8 cellular contexts compared by ENCODE assay signal in genomic region chr1:91885716-91886506, GRCh38. TPM values are rescaled to one million over a fixed set of nuclear protein-coding genes. Genes with fewer than 3 reads are reported as not detected.
DNase-seq lines count a peak whose midpoint lies in the region; ATAC-seq and TF ChIP-seq lines count a peak whose summit lies in the region.

Gene TGFBR3, minus strand, starts transcription at chr1:91886151. Its CDS starts 24,620 bp downstream, at chr1:91861531.

- H3K4me3 ChIP-seq in CD4-positive, CD25-positive, alpha-beta regulatory T cell (ENCODE audit: low read depth, low read length) = peak within 1 kb of the TSS; percentile 80
- H3K4me3 ChIP-seq in OCI-LY3 (ENCODE audit: low read length) (peak within 1 kb of the TSS; percentile 87), esophagus (ENCODE audit: low read depth in 1 of 2, low read length in 2 of 2) (peak within 1 kb of the TSS; percentile 72 to 98), muscle layer of colon (ENCODE audit: low read depth in 1 of 2, low read length in 2 of 2) (peak within 1 kb of the TSS; percentile 80 to 86)

- no peaks in the 10 kb centered on the region for H3K9me3 Mint-ChIP-seq in CD4-positive, CD25-positive, alpha-beta regulatory T cell
- H3K9me3 Mint-ChIP-seq in activated T-cell treated with anti-CD3 and anti-CD28 coated beads, Interleukin-2, amount 50 U/mL, for 4 hours = no peaks in the 10 kb centered on the region

- peak within 1 kb of the TSS; percentile 90 to 96 (median 91) for H3K27ac Mint-ChIP-seq in CD4-positive, CD25-positive, alpha-beta regulatory T cell

- 0 to 1% methylated on average over 52 to 92 of the region's 92 CpGs for whole genome bisulfite sequencing in esophagus, 2 donors

- H3K9ac ChIP-seq in OCI-LY3 (ENCODE audit: low read length) (peak within 1 kb of the TSS; percentile 61), muscle layer of colon (ENCODE audit: low read length) (peak within 1 kb of the TSS; percentile 82)

- H3K27me3 ChIP-seq in CD4-positive, CD25-positive, alpha-beta regulatory T cell (ENCODE audit: control insufficient read depth, insufficient read depth, low read length) = no peaks in the 10 kb centered on the region
- peaks cover 16% of the 10 kb centered on the region for H3K27me3 ChIP-seq in OCI-LY3 (ENCODE audit: low read depth, low read length)
- H3K27me3 ChIP-seq in esophagus (ENCODE audit: control insufficient read depth in 1 of 2, insufficient read depth in 2 of 2, low read length in 2 of 2) = no peaks in the 10 kb centered on the region
- no peaks in the 10 kb centered on the region for H3K27me3 ChIP-seq in muscle layer of colon (ENCODE audit: control insufficient read depth in 1 of 2, insufficient read depth in 2 of 2, low read length in 2 of 2)

- H2AFZ ChIP-seq in OCI-LY3 (ENCODE audit: low read depth, low read length) = peak within 1 kb of the TSS; percentile 84

- ATAC-seq in CD4-positive, CD25-positive, alpha-beta regulatory T cell (ENCODE audit: low read depth in 2 of 2) = peak; percentile 68 to 71
- ATAC-seq in GM19438 (IDR thresholded peaks at IDR 0.05; ENCODE audit: low read depth, unreplicated experiment) (peak; percentile 69), HG03575 (IDR thresholded peaks at IDR 0.05; ENCODE audit: extremely low read depth, insufficient number of reproducible peaks, low FRiP score, unreplicated experiment) (peak; percentile 40)
- ATAC-seq in activated T-cell treated with anti-CD3 and anti-CD28 coated beads, Interleukin-2, amount 50 U/mL, for 4 hours = peak; percentile 82

- H3K4me1 ChIP-seq in CD4-positive, CD25-positive, alpha-beta regulatory T cell (ENCODE audit: control insufficient read depth, insufficient read depth, low read length, poor library complexity, severe bottlenecking) = peaks cover 33% of the 10 kb centered on the region
- H3K4me1 ChIP-seq in OCI-LY3 (ENCODE audit: low read length) (peaks cover 11% of the 10 kb centered on the region), esophagus (ENCODE audit: control insufficient read depth in 2 of 2, insufficient read depth in 2 of 2, low read length in 1 of 2) (peaks cover 0 to 3% of the 10 kb centered on the region in 2 donors), muscle layer of colon (ENCODE audit: insufficient read depth, low read length) (peaks cover 20% of the 10 kb centered on the region)

- peak within 1 kb of the TSS; percentile 60 for H3K27ac ChIP-seq in CD4-positive, CD25-positive, alpha-beta regulatory T cell (ENCODE audit: insufficient read depth, low read length, poor library complexity, severe bottlenecking)
- H3K27ac ChIP-seq in OCI-LY3 (ENCODE audit: low read length) (no peak within 1 kb of the TSS), esophagus (ENCODE audit: low read depth in 2 of 2, low read length in 1 of 2) (peak within 1 kb of the TSS; percentile 88 to 91), muscle layer of colon (ENCODE audit: low read depth, low read length) (peak within 1 kb of the TSS; percentile 94)

- no peaks in the 10 kb centered on the region for H3K9me3 ChIP-seq in CD4-positive, CD25-positive, alpha-beta regulatory T cell (ENCODE audit: control insufficient read depth in 2 of 2, low read length in 2 of 2)
- H3K9me3 ChIP-seq in OCI-LY3 (ENCODE audit: insufficient read depth, low read length) (no peaks in the 10 kb centered on the region), esophagus (ENCODE audit: control insufficient read depth in 2 of 2, insufficient read depth in 1 of 2, low read depth in 1 of 2, low read length in 1 of 2) (no peaks in the 10 kb centered on the region), muscle layer of colon (ENCODE audit: low read length) (no peaks in the 10 kb centered on the region)

- DNase-seq in CD4-positive, CD25-positive, alpha-beta regulatory T cell = peak; percentile 72 to 75 (median 73)
- DNase-seq in activated T-cell treated with anti-CD3 and anti-CD28 coated beads, Interleukin-2, amount 50 U/mL, for 4 hours = peak; percentile 74
- DNase-seq in stimulated activated CD8-positive, alpha-beta memory T cell treated with anti-CD3 and anti-CD28 coated beads, Interleukin-7, amount 100 ng/mL, for 1 hour (ENCODE audit: low read depth in 2 of 2) = peak; percentile 59 to 60

- H3K4me1 Mint-ChIP-seq in CD4-positive, CD25-positive, alpha-beta regulatory T cell = peaks cover 12 to 45% (median 29%) of the 10 kb centered on the region in 4 donors
- H3K4me1 Mint-ChIP-seq in activated T-cell treated with anti-CD3 and anti-CD28 coated beads, Interleukin-2, amount 50 U/mL, for 4 hours (ENCODE audit: low read depth) = peaks cover 42% of the 10 kb centered on the region

- no peaks in the 10 kb centered on the region for H3K36me3 Mint-ChIP-seq in CD4-positive, CD25-positive, alpha-beta regulatory T cell
- H3K36me3 Mint-ChIP-seq in activated T-cell treated with anti-CD3 and anti-CD28 coated beads, Interleukin-2, amount 50 U/mL, for 4 hours (ENCODE audit: insufficient read depth) = peaks cover 4% of the 10 kb centered on the region

- TF ChIP-seq CTCF in OCI-LY3 (IDR thresholded peaks at IDR 0.05; ENCODE audit: low read depth, low read length) = no peak

- peaks cover 5% of the 10 kb centered on the region for H3K27me3 Mint-ChIP-seq in CD4-positive, CD25-positive, alpha-beta regulatory T cell
- peaks cover 2% of the 10 kb centered on the region for H3K27me3 Mint-ChIP-seq in activated T-cell treated with anti-CD3 and anti-CD28 coated beads, Interleukin-2, amount 50 U/mL, for 4 hours (ENCODE audit: low read depth)

- H3K36me3 ChIP-seq in CD4-positive, CD25-positive, alpha-beta regulatory T cell (ENCODE audit: control insufficient read depth, insufficient read depth, low read length) = no peaks in the 10 kb centered on the region
- H3K36me3 ChIP-seq in OCI-LY3 (replicated peaks; ENCODE audit: low read depth, low read length) (no peaks in the 10 kb centered on the region), esophagus (ENCODE audit: control insufficient read depth in 2 of 2, insufficient read depth in 2 of 2, low read length in 1 of 2) (no peaks in the 10 kb centered on the region), muscle layer of colon (ENCODE audit: insufficient read depth, low read length) (no peaks in the 10 kb centered on the region)

- no peaks in the 10 kb centered on the region for H3K79me2 ChIP-seq in OCI-LY3 (ENCODE audit: low read length)

- peak within 1 kb of the TSS; percentile 95 to 99 (median 95) for H3K4me3 Mint-ChIP-seq in CD4-positive, CD25-positive, alpha-beta regulatory T cell
- H3K4me3 Mint-ChIP-seq in activated T-cell treated with anti-CD3 and anti-CD28 coated beads, Interleukin-2, amount 50 U/mL, for 4 hours = peak within 1 kb of the TSS; percentile 93

- peak within 1 kb of the TSS; percentile 99 for H3K4me2 ChIP-seq in OCI-LY3 (ENCODE audit: low read length)

- no peaks in the 10 kb centered on the region for H4K20me1 ChIP-seq in OCI-LY3 (ENCODE audit: insufficient read depth, low read length)

RNA-seq across cellular contexts. Expression of gene TGFBR3, which starts in this region (rescaled TPM):
- total RNA-seq in CD4-positive, CD25-positive, alpha-beta regulatory T cell = 47.5 TPM
- polyA plus RNA-seq in CD4-positive, CD25-positive, alpha-beta regulatory T cell = 10 to 100 TPM; 15.8 to 24.0 (median 20.0) TPM
- 10 to 100 TPM; 18.9 to 34.1 (median 20.0) TPM for total RNA-seq in activated T-cell treated with anti-CD3 and anti-CD28 coated beads, Interleukin-2, amount 50 U/mL, for 4 hours
- polyA plus RNA-seq in esophagus = 10 to 100 TPM in 1 of 2 donors, 1 to 10 TPM in 1; 3.8 to 10.5 TPM
